11 cellular contexts compared by ENCODE assay signal in the genomic region with DNA sequence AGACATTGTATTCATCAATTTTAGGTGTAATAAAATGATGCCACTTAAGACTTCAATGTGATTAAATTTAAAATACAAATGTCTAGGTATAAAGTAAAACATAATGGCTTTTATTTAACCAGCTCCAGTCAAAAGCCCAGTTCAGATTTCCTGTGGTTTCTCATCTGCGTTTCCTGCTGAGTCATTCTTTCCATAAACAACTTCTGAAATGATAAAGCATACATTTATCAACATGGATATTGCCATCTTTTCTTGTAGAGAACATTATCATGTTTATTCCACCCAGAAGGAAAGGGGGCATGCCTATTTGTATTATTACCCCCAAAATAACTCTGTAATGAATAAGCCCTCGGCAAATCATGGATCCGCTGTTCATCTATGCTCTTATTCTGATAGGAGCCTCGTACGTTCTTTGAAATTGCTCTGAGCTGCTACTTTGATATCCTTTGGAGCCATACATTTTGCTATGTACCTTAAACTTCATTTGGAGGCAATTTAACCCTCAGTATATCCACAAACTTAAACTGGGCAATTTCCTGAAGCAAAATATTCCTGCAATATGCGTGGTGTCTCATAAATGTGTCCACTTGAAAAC. TPM values are rescaled to one million over a fixed set of nuclear protein-coding genes. Genes with fewer than 3 reads are reported as not detected.
DNase-seq lines count a peak whose midpoint lies in the region; ATAC-seq and TF ChIP-seq lines count a peak whose summit lies in the region.
"Had no signal": no experiment of that assay in that cellular context is flagged by ENCODE, and none has a peak within 500 bp of the region (broad histone marks: within the 10 kb centered on the region; RNA-seq: fewer than 3 reads in every experiment).

No MANE protein-coding gene starts in this region.

- H3K27ac Mint-ChIP-seq in natural killer cell: no peak overlapping the region
- H3K27ac Mint-ChIP-seq: activated naive CD8-positive, alpha-beta T cell treated with anti-CD3 and anti-CD28 coated beads for 36 hours; immature natural killer cell had no signal

- no peaks in the 10 kb centered on the region for H3K9me3 Mint-ChIP-seq in natural killer cell
- H3K9me3 Mint-ChIP-seq: activated naive CD8-positive, alpha-beta T cell treated with anti-CD3 and anti-CD28 coated beads for 36 hours; T-helper 1 cell treated with Interleukin-12 subunit alpha and Interleukin-12 subunit beta and Interleukin-4 antibody, amounts not matched to agents 30 μg/mL and 1 μg/mL, for 36 hours had no signal

- H3K27me3 Mint-ChIP-seq in natural killer cell (ENCODE audit: low read depth in 2 of 2): peaks cover 0 to 8% of the 10 kb centered on the region in 2 donors

- no peaks in the 10 kb centered on the region for H3K9me3 ChIP-seq in colonic mucosa

- peak overlapping the region; percentile 9 for H3K4me3 Mint-ChIP-seq in natural killer cell
- H3K4me3 Mint-ChIP-seq: activated naive CD8-positive, alpha-beta T cell treated with anti-CD3 and anti-CD28 coated beads for 36 hours; T-helper 1 cell treated with Interleukin-12 subunit alpha and Interleukin-12 subunit beta and Interleukin-4 antibody, amounts not matched to agents 30 μg/mL and 1 μg/mL, for 36 hours had no signal

- no peaks in the 10 kb centered on the region for H3K36me3 ChIP-seq in colonic mucosa

- TF ChIP-seq CTCF in NB4 (IDR thresholded peaks at IDR 0.05; ENCODE audit: low read depth, low read length): no peak
- TF ChIP-seq CTCF in astrocyte of the spinal cord (IDR thresholded peaks at IDR 0.05; ENCODE audit: low read depth, low read length): no peak
- no peak for TF ChIP-seq CTCF in natural killer cell (IDR thresholded peaks at IDR 0.05)
- no peak for TF ChIP-seq CTCF in colonic mucosa (IDR thresholded peaks at IDR 0.05)

- H3K9ac ChIP-seq in colonic mucosa (ENCODE audit: low read depth in 2 of 2, low read length in 2 of 2): no peak overlapping the region

- in situ Hi-C loops in astrocyte of the spinal cord (cut with HindIII; ENCODE audit: low sequenced_read_pairs): no loop called here

- no peaks in the 10 kb centered on the region for H3K36me3 Mint-ChIP-seq in natural killer cell
- H3K36me3 Mint-ChIP-seq: activated naive CD8-positive, alpha-beta T cell treated with anti-CD3 and anti-CD28 coated beads for 36 hours; immature natural killer cell had no signal

- no peaks in the 10 kb centered on the region for H3K4me1 ChIP-seq in colonic mucosa

- H3K4me1 Mint-ChIP-seq in natural killer cell: peaks cover 6 to 16% of the 10 kb centered on the region in 2 donors

- no peak overlapping the region for H3K4me3 ChIP-seq in NB4 (ENCODE audit: low read depth, low read length)
- H3K4me3 ChIP-seq in astrocyte of the spinal cord (ENCODE audit: low read depth, low read length): no peak overlapping the region
- no peak overlapping the region for H3K4me3 ChIP-seq in colonic mucosa

- H3K27ac ChIP-seq in colonic mucosa: no peak overlapping the region

- intact Hi-C loops in natural killer cell (cut with micrococcal nuclease) (no loop called here), colonic mucosa (cut with DNase I) (no loop called here)

- no peaks in the 10 kb centered on the region for H3K27me3 ChIP-seq in colonic mucosa

- DNase-seq in ELR (ENCODE audit: low read depth): peak; percentile 82
- peak; percentile 72 for DNase-seq in NB4 (ENCODE audit: low read depth)
- DNase-seq in astrocyte of the spinal cord (ENCODE audit: low read depth, low spot score): peak; percentile 79
- no peak for DNase-seq in natural killer cell
- DNase-seq in colonic mucosa: no peak
- DNase-seq in DMS79 (lab: John Stamatoyannopoulos, UW): no peak
- DNase-seq: activated naive CD8-positive, alpha-beta T cell treated with anti-CD3 and anti-CD28 coated beads for 36 hours; stimulated activated CD4-positive, alpha-beta T cell treated with anti-CD3 and anti-CD28 coated beads, Interleukin-1b, Interleukin-23, amount 100 ng/mL, for 48 hours had no signal

- TF ChIP-seq POLR2A in NB4 (IDR thresholded peaks at IDR 0.05; ENCODE audit: extremely low read depth, insufficient read length): no peak

- ATAC-seq in natural killer cell: no peak
- no peak for ATAC-seq in HG03108 (IDR thresholded peaks at IDR 0.05; ENCODE audit: unreplicated experiment)

RNA-seq across cellular contexts. Expression of a gene that starts 28.3 kb away (rescaled TPM):
- total RNA-seq in natural killer cell (10 to 100 TPM; 34.8 to 39.6 (median 37.8) TPM), colonic mucosa (100 to 1,000 TPM; 112 to 134 TPM)

Comparison
In these comparisons a context has a peak if more than half of its experiments do, and no peak if none do; other contexts are left out.
1. DNase-seq: peak in ELR (single experiment), NB4 (single experiment) and astrocyte of the spinal cord (single experiment); none in natural killer cell (single experiment), colonic mucosa (single experiment) and DMS79 (single experiment).